In genomic region chr6:167094820-167095637, GRCh38 we compare ENCODE assay signal across 8 cellular contexts. TPM values are rescaled to one million over a fixed set of nuclear protein-coding genes. Genes with fewer than 3 reads are reported as not detected.
DNase-seq lines count a peak whose midpoint lies in the region; ATAC-seq and TF ChIP-seq lines count a peak whose summit lies in the region.

No MANE protein-coding gene starts in this region.

- no peaks in the 10 kb centered on the region for H3F3A ChIP-seq in PC-3 (ENCODE audit: low read length, unreplicated experiment)

- CTCF ChIA-PET in activated CD4-positive, alpha-beta T cell treated with anti-CD3 and anti-CD28 coated beads for 36 hours (lab: Charles Lee): interaction anchor here (1.0 to 1.4 kb wide), 7 partner anchors 15 to 256 kb away, joined by 3 to 5 read pairs (median 3); no protein-coding TSS in a partner anchor
- CTCF ChIA-PET in PC-3 (lab: Charles Lee): no interaction called here

- intact Hi-C loops in activated CD4-positive, alpha-beta T cell treated with anti-CD3 and anti-CD28 coated beads for 36 hours (cut with DNase I, micrococcal nuclease): loop anchor here in 1 of 2 experiments (2.0 kb wide), 1 partner anchor 16 kb away; no protein-coding TSS in a partner anchor
- intact Hi-C loops in PC-3 (cut with micrococcal nuclease): no loop called here

- H3K79me2 ChIP-seq in PC-3 (ENCODE audit: low read length): no peaks in the 10 kb centered on the region

- H3K27ac Mint-ChIP-seq in activated CD4-positive, alpha-beta T cell treated with anti-CD3 and anti-CD28 coated beads for 36 hours: peak overlapping the region; percentile 49

- no peak overlapping the region for H3K9ac ChIP-seq in PC-3 (ENCODE audit: low read length)

- peaks cover 77% of the 10 kb centered on the region for H3K4me1 Mint-ChIP-seq in activated CD4-positive, alpha-beta T cell treated with anti-CD3 and anti-CD28 coated beads for 36 hours

- no peaks in the 10 kb centered on the region for H3K9me3 ChIP-seq in Peyer's patch
- no peaks in the 10 kb centered on the region for H3K9me3 ChIP-seq in PC-3 (ENCODE audit: low read length)

- no peaks in the 10 kb centered on the region for H4K20me1 ChIP-seq in PC-3 (ENCODE audit: low read length)

- H3K4me1 ChIP-seq in Peyer's patch: peaks cover 0 to 19% (median 11%) of the 10 kb centered on the region in 4 donors
- H3K4me1 ChIP-seq in PC-3 (ENCODE audit: insufficient read depth, low read length): no peaks in the 10 kb centered on the region

- no peak overlapping the region for H3K4me2 ChIP-seq in PC-3 (ENCODE audit: low read length)

- H3K4me3 Mint-ChIP-seq in activated CD4-positive, alpha-beta T cell treated with anti-CD3 and anti-CD28 coated beads for 36 hours: no peak overlapping the region

- H3K36me3 ChIP-seq in Peyer's patch (no peaks in the 10 kb centered on the region), PC-3 (ENCODE audit: low read depth, low read length) (no peaks in the 10 kb centered on the region)

- no peak overlapping the region for H2AFZ ChIP-seq in PC-3 (ENCODE audit: low read length)

- H3K9me2 ChIP-seq in PC-3 (replicated peaks; ENCODE audit: low read length): no peaks in the 10 kb centered on the region

- no peaks in the 10 kb centered on the region for H3K9me3 Mint-ChIP-seq in activated CD4-positive, alpha-beta T cell treated with anti-CD3 and anti-CD28 coated beads for 36 hours (ENCODE audit: low read depth)

- DNase-seq in activated CD4-positive, alpha-beta T cell treated with anti-CD3 and anti-CD28 coated beads for 36 hours: no peak
- DNase-seq in activated CD4-positive, alpha-beta T cell treated with anti-CD3 and anti-CD28 coated beads, Interleukin-2, amount 50 U/mL, for 48 hours: no peak
- DNase-seq in Peyer's patch: peak in 2 of 3 donors; percentile 72 to 73
- DNase-seq in stimulated activated CD8-positive, alpha-beta memory T cell treated with anti-CD3 and anti-CD28 coated beads, Interleukin-4, amount 100 ng/mL, for 48 hours: no peak
- no peak for DNase-seq in PC-3
- no peak for DNase-seq in RKO (ENCODE audit: low spot score)

- H3K27me3 ChIP-seq in Peyer's patch: no peaks in the 10 kb centered on the region
- peaks cover 20% of the 10 kb centered on the region; the same call in 1 of the 2 replicates for H3K27me3 ChIP-seq in PC-3 (ENCODE audit: low read length)

- no peak for TF ChIP-seq POLR2A in Peyer's patch (IDR thresholded peaks at IDR 0.05)

- peak overlapping the region in 2 of 4 donors; percentile 31 to 47 for H3K4me3 ChIP-seq in Peyer's patch
- H3K4me3 ChIP-seq in skin epidermis: no peak overlapping the region
- H3K4me3 ChIP-seq in PC-3 (ENCODE audit: low read length): no peak overlapping the region

- no peaks in the 10 kb centered on the region for H3K36me3 Mint-ChIP-seq in activated CD4-positive, alpha-beta T cell treated with anti-CD3 and anti-CD28 coated beads for 36 hours (ENCODE audit: low read depth)

- POLR2A ChIA-PET in activated CD4-positive, alpha-beta T cell treated with anti-CD3 and anti-CD28 coated beads for 36 hours (lab: Charles Lee): interaction anchor here (0.7 to 2.2 kb wide), 3 partner anchors 13 to 52 kb away, joined by 3 to 10 read pairs (median 3); no protein-coding TSS in a partner anchor
- POLR2A ChIA-PET in PC-3 (lab: Charles Lee; ENCODE audit: unreplicated experiment): no interaction called here

- no peak for TF ChIP-seq CTCF in Peyer's patch (IDR thresholded peaks at IDR 0.05)
- TF ChIP-seq CTCF in PC-3 (conservative IDR thresholded peaks at IDR 0.05; ENCODE audit: low read depth, low read length): no peak

- H3K27me3 Mint-ChIP-seq in activated CD4-positive, alpha-beta T cell treated with anti-CD3 and anti-CD28 coated beads for 36 hours: no peaks in the 10 kb centered on the region

- no TSS peak for BruUV-seq in PC-3 (replicated peaks; lab: Mats Ljungman, UMichigan)

- ATAC-seq in activated CD4-positive, alpha-beta T cell treated with anti-CD3 and anti-CD28 coated beads for 36 hours: peak; percentile 57
- ATAC-seq in HG02938 (IDR thresholded peaks at IDR 0.05; ENCODE audit: unreplicated experiment) (peak; percentile 60), PC-3 (no peak)

- H3K27ac ChIP-seq in Peyer's patch (peak overlapping the region; percentile 45 to 90 (median 78)), skin epidermis (peak overlapping the region in 12 of 21 experiments; percentile 19 to 86 (median 66)), PC-3 (ENCODE audit: low read length) (no peak overlapping the region)

RNA-seq across cellular contexts. Expression of gene CCR6, which starts 27.9 kb away (rescaled TPM):
- total RNA-seq in activated CD4-positive, alpha-beta T cell treated with anti-CD3 and anti-CD28 coated beads for 36 hours: 1 to 10 TPM; 3.4 to 4.0 TPM
- 1 to 10 TPM in 1 of 4 donors, under 1 TPM in 1, not detected in 2; 0.67 to 5.0 TPM for total RNA-seq in Peyer's patch
- not detected in 2 replicates for total RNA-seq in PC-3 (2014; rRNA removed)

Comparison
In these comparisons a context has a peak if more than half of its experiments do, and no peak if none do; other contexts are left out.
1. DNase-seq: peak in Peyer's patch (2 of 3); none in activated CD4-positive, alpha-beta T cell treated with anti-CD3 and anti-CD28 coated beads for 36 hours (single experiment), activated CD4-positive, alpha-beta T cell treated with anti-CD3 and anti-CD28 coated beads, Interleukin-2, amount 50 U/mL, for 48 hours (0 of 2), stimulated activated CD8-positive, alpha-beta memory T cell treated with anti-CD3 and anti-CD28 coated beads, Interleukin-4, amount 100 ng/mL, for 48 hours (single experiment), PC-3 (single experiment) and RKO (single experiment).